Comparison of ENCODE assay signal across 13 cellular contexts in the genomic region with DNA sequence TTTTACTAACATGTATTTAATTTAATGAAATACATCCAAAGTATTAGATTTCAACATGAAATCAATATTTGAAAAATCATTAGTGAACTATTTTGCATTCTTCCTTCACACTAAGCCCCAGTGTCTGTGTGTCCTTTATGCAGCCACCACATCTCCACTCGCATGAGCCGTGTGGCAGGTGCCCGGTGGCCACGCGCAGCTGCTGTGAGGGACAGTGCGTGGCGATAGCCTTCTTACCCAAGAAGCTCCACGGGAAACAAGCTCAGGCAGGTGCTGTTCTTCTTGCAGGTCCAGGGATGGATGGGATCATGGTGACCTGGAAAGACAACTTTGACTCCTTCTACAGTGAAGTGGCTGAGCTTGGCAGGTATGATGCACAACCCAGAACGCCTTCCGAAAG.
DNase-seq lines count a peak whose midpoint lies in the region; ATAC-seq, FAIRE-seq and TF ChIP-seq lines count a peak whose summit lies in the region.
"Had no signal": no experiment of that assay in that cellular context is flagged by ENCODE, and none has a peak within 500 bp of the region (broad histone marks: within the 10 kb centered on the region; RNA-seq: fewer than 3 reads in every experiment).

No MANE protein-coding gene starts in this region.

- H3K27ac Mint-ChIP-seq in stimulated activated naive CD8-positive, alpha-beta T cell treated with anti-CD3 and anti-CD28 coated beads, Interleukin-15, amount 100 ng/mL, for 72 hours = peak overlapping the region; percentile 33 to 45
- peak overlapping the region; percentile 26 for H3K27ac Mint-ChIP-seq in astrocyte (ENCODE audit: unreplicated experiment)
- no peak overlapping the region for H3K27ac Mint-ChIP-seq in naive thymus-derived CD8-positive, alpha-beta T cell

- H3K27me3 ChIP-seq in astrocyte (ENCODE audit: insufficient read depth, low read length) (no peaks in the 10 kb centered on the region), osteoblast (ENCODE audit: insufficient read depth, low read length) (no peaks in the 10 kb centered on the region)

- H3K9ac ChIP-seq in astrocyte (ENCODE audit: low read length) = no peak overlapping the region

- H3K36me3 Mint-ChIP-seq in astrocyte (ENCODE audit: low read depth, unreplicated experiment) = peaks cover 31% of the 10 kb centered on the region
- no peaks in the 10 kb centered on the region for H3K36me3 Mint-ChIP-seq in naive thymus-derived CD8-positive, alpha-beta T cell

- H3K9me3 ChIP-seq in astrocyte (ENCODE audit: insufficient read depth, low read depth, low read length) (no peaks in the 10 kb centered on the region), osteoblast (ENCODE audit: low read depth, low read length) (no peaks in the 10 kb centered on the region)
- H3K9me3 ChIP-seq: Caco-2 had no signal

- H3K4me3 Mint-ChIP-seq in stimulated activated naive CD8-positive, alpha-beta T cell treated with anti-CD3 and anti-CD28 coated beads, Interleukin-15, amount 100 ng/mL, for 72 hours = no peak overlapping the region
- H3K4me3 Mint-ChIP-seq in astrocyte (ENCODE audit: unreplicated experiment) = no peak overlapping the region
- no peak overlapping the region for H3K4me3 Mint-ChIP-seq in naive thymus-derived CD8-positive, alpha-beta T cell

- H4K20me1 ChIP-seq in astrocyte (ENCODE audit: insufficient read depth, low read length) (peaks cover 89% of the 10 kb centered on the region), osteoblast (ENCODE audit: insufficient read depth, low read length) (peaks cover 12% of the 10 kb centered on the region)

- no peaks in the 10 kb centered on the region for H3K4me1 Mint-ChIP-seq in stimulated activated naive CD8-positive, alpha-beta T cell treated with anti-CD3 and anti-CD28 coated beads, Interleukin-15, amount 100 ng/mL, for 72 hours
- H3K4me1 Mint-ChIP-seq in astrocyte (ENCODE audit: low read depth, unreplicated experiment) = peaks cover 2% of the 10 kb centered on the region
- H3K4me1 Mint-ChIP-seq in naive thymus-derived CD8-positive, alpha-beta T cell = peaks cover 0 to under 1% (median 0%) of the 10 kb centered on the region in 4 donors

- POLR2A ChIA-PET in naive thymus-derived CD8-positive, alpha-beta T cell (lab: Charles Lee) = no interaction called here

- no peak for TF ChIP-seq POLR2A in GM12891 (IDR thresholded peaks at IDR 0.05; ENCODE audit: low read depth, low read length)

- H3K4me2 ChIP-seq in astrocyte (ENCODE audit: low read length) (no peak overlapping the region), osteoblast (ENCODE audit: insufficient read depth, low read length) (no peak overlapping the region)

- peaks cover 82% of the 10 kb centered on the region for H3K36me3 ChIP-seq in astrocyte (ENCODE audit: insufficient read depth, low read length)
- H3K36me3 ChIP-seq in osteoblast (ENCODE audit: insufficient read depth, low read length) = peaks cover 97% of the 10 kb centered on the region

- H3K79me2 ChIP-seq in astrocyte (ENCODE audit: insufficient read depth, low read length) (peaks cover 58% of the 10 kb centered on the region), osteoblast (ENCODE audit: insufficient read depth, low read length) (peaks cover 22% of the 10 kb centered on the region)

- no peak for DNase-seq in stimulated activated naive CD8-positive, alpha-beta T cell treated with anti-CD3 and anti-CD28 coated beads, Interleukin-15, amount 100 ng/mL, for 72 hours
- no peak for DNase-seq in stimulated activated naive CD8-positive, alpha-beta T cell treated with anti-CD3 and anti-CD28 coated beads, Interleukin-15, Interleukin-2, amounts not matched to agents 100 U/mL and 50 U/mL, for 24 hours
- no peak for DNase-seq in astrocyte (ENCODE audit: low read depth)
- peak; percentile 43 for DNase-seq in osteoblast (ENCODE audit: insufficient read length, low spot score, missing footprints)
- DNase-seq in naive thymus-derived CD8-positive, alpha-beta T cell = no peak
- DNase-seq in GM12891 (ENCODE audit: insufficient read length, low spot score) = no peak
- DNase-seq: ACHN, Caco-2, HCEC 1CT, NCI-H526 treated with DMSO at 0.1 percent for 48 hours, SW 1271 had no signal

- H3K4me3 ChIP-seq in astrocyte (ENCODE audit: insufficient read depth, low read depth, low read length) = no peak overlapping the region
- H3K4me3 ChIP-seq in osteoblast (ENCODE audit: insufficient read depth, low read length) = no peak overlapping the region

- no peak for ATAC-seq in stimulated activated naive CD8-positive, alpha-beta T cell treated with anti-CD3 and anti-CD28 coated beads, Interleukin-15, amount 100 ng/mL, for 72 hours
- ATAC-seq in stimulated activated naive CD8-positive, alpha-beta T cell treated with anti-CD3 and anti-CD28 coated beads, Interleukin-15, Interleukin-2, amounts not matched to agents 100 U/mL and 50 U/mL, for 24 hours = no peak
- no peak for ATAC-seq in naive thymus-derived CD8-positive, alpha-beta T cell
- ATAC-seq in GM18511 (IDR thresholded peaks at IDR 0.05; ENCODE audit: unreplicated experiment) = no peak

- no peak overlapping the region for H3K27ac ChIP-seq in astrocyte (ENCODE audit: low read depth, low read length)
- H3K27ac ChIP-seq in osteoblast (ENCODE audit: low read depth, low read length) = no peak overlapping the region
- H3K27ac ChIP-seq: HL-60 had no signal

- no peaks in the 10 kb centered on the region for H3K9me3 Mint-ChIP-seq in stimulated activated naive CD8-positive, alpha-beta T cell treated with anti-CD3 and anti-CD28 coated beads, Interleukin-15, amount 100 ng/mL, for 72 hours
- H3K9me3 Mint-ChIP-seq in astrocyte (ENCODE audit: unreplicated experiment) = no peaks in the 10 kb centered on the region
- H3K9me3 Mint-ChIP-seq in naive thymus-derived CD8-positive, alpha-beta T cell = no peaks in the 10 kb centered on the region

- no peaks in the 10 kb centered on the region for H3K4me1 ChIP-seq in astrocyte (ENCODE audit: insufficient read depth, low read length)
- H3K4me1 ChIP-seq in osteoblast (ENCODE audit: insufficient read depth, low read length) = peaks cover 5% of the 10 kb centered on the region
- H3K4me1 ChIP-seq: Caco-2 had no signal

- H2AFZ ChIP-seq in astrocyte (ENCODE audit: low read depth, low read length) (no peak overlapping the region), osteoblast (ENCODE audit: low read length) (no peak overlapping the region)

- FAIRE-seq in astrocyte (lab: Jason Lieb, UNC) = no peak
- no peak for FAIRE-seq in GM12891 (lab: Jason Lieb, UNC)

- TF ChIP-seq CTCF in astrocyte (IDR thresholded peaks at IDR 0.05; ENCODE audit: insufficient read depth, low read depth, low read length) = no peak
- no peak for TF ChIP-seq CTCF in osteoblast (IDR thresholded peaks at IDR 0.05; ENCODE audit: extremely low read depth, low read depth, low read length)

- no peaks in the 10 kb centered on the region for H3K27me3 Mint-ChIP-seq in stimulated activated naive CD8-positive, alpha-beta T cell treated with anti-CD3 and anti-CD28 coated beads, Interleukin-15, amount 100 ng/mL, for 72 hours
- no peaks in the 10 kb centered on the region for H3K27me3 Mint-ChIP-seq in astrocyte (ENCODE audit: low read depth, unreplicated experiment)
- H3K27me3 Mint-ChIP-seq in naive thymus-derived CD8-positive, alpha-beta T cell = no peaks in the 10 kb centered on the region

TF ChIP-seq in GM12891, 5 proteins besides CTCF, POLR2A, EP300 and RAD21:
- TF ChIP-seq SPI1 (IDR thresholded peaks at IDR 0.05; ENCODE audit: low read depth, low read length) (no peak), POU2F2 (IDR thresholded peaks at IDR 0.05; ENCODE audit: low read depth, low read length) (no peak), PAX5 (IDR thresholded peaks at IDR 0.05; ENCODE audit: insufficient read depth, low read length, severe bottlenecking) (no peak), TAF1 (IDR thresholded peaks at IDR 0.05; ENCODE audit: low read depth, low read length) (no peak), POLR2AphosphoS5 (IDR thresholded peaks at IDR 0.05; ENCODE audit: low read depth, low read length) (no peak)

Comparison
In these comparisons a context has a peak if more than half of its experiments do, and no peak if none do; other contexts are left out.
1. H3K27ac Mint-ChIP-seq: peak in stimulated activated naive CD8-positive, alpha-beta T cell treated with anti-CD3 and anti-CD28 coated beads, Interleukin-15, amount 100 ng/mL, for 72 hours (2 of 2) and astrocyte (single experiment); none in naive thymus-derived CD8-positive, alpha-beta T cell (0 of 10).